12 cellular contexts compared by ENCODE assay signal in the genomic region with DNA sequence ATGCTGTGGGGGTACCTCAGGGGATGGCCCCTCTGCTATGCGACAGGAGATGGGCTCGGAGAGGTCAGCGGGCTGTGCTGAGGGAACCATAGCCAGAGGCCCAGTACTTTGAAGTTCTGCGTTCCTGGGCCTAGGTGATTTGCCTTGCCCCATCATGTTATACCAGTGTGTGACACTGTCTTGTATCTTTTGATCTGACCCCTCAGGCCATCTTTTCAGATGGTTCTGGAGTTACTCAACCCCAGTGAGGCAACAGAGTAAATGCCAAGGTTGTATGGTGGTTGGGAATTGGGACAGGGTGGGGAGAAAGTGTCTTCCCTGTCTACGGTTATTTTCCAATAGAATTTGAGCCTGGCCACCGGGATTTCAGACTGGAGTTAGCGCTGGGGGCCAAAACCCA.
"Had no signal": no experiment of that assay in that cellular context is flagged by ENCODE, and none has a peak within 500 bp of the region (broad histone marks: within the 10 kb centered on the region; RNA-seq: fewer than 3 reads in every experiment).

No MANE protein-coding gene starts in this region.

- H3K27me3 Mint-ChIP-seq: activated T-cell treated with anti-CD3 and anti-CD28 coated beads, Interleukin-2, amount 50 U/mL, for 24 hours; stimulated activated memory B cell treated with anti-CD40 and anti-IgM and Interleukin-4, amounts not matched to agents 10 μg/mL and 1 μg/mL and 100 μg/mL, for 72 hours had no signal

- H3K27ac ChIP-seq: cardiac muscle cell, heart left ventricle, pancreas, tibial artery, vagina had no signal

- H3K4me3 ChIP-seq: cardiac muscle cell, heart left ventricle, pancreas, tibial artery, vagina had no signal

- H3K4me1 ChIP-seq: pancreas, tibial artery had no signal

- ATAC-seq: heart left ventricle; left lobe of liver; pancreas; stimulated activated memory B cell treated with anti-CD40 and anti-IgM and Interleukin-4, amounts not matched to agents 10 μg/mL and 1 μg/mL and 100 μg/mL, for 72 hours had no signal

- H3K9me3 Mint-ChIP-seq: activated T-cell treated with anti-CD3 and anti-CD28 coated beads, Interleukin-2, amount 50 U/mL, for 24 hours; stimulated activated memory B cell treated with anti-CD40 and anti-IgM and Interleukin-4, amounts not matched to agents 10 μg/mL and 1 μg/mL and 100 μg/mL, for 72 hours had no signal

- H3K27ac Mint-ChIP-seq: activated T-cell treated with anti-CD3 and anti-CD28 coated beads, Interleukin-2, amount 50 U/mL, for 24 hours; stimulated activated memory B cell treated with anti-CD40 and anti-IgM and Interleukin-4, amounts not matched to agents 10 μg/mL and 1 μg/mL and 100 μg/mL, for 72 hours had no signal

- FAIRE-seq: pancreas had no signal

- H3K9me3 ChIP-seq: heart left ventricle, pancreas, tibial artery, vagina had no signal

- DNase-seq: activated CD4-positive, alpha-beta T cell treated with anti-CD3 and anti-CD28 coated beads, Interleukin-2, amount 50 U/mL, for 48 hours; activated naive CD4-positive, alpha-beta T cell treated with anti-CD3 and anti-CD28 coated beads, Interleukin-2, amount 50 U/mL, for 16 hours; activated T-cell treated with anti-CD3 and anti-CD28 coated beads, Interleukin-2, amount 50 U/mL, for 24 hours; foreskin melanocyte; heart left ventricle; pancreas; stimulated activated CD4-positive, alpha-beta T cell treated with anti-CD3 and anti-CD28 coated beads, Interleukin-2, amount 100 ng/mL, for 48 hours; tibial artery had no signal

- H3K27me3 ChIP-seq: cardiac muscle cell, heart left ventricle, pancreas, tibial artery, vagina had no signal

- H3K4me3 Mint-ChIP-seq: activated T-cell treated with anti-CD3 and anti-CD28 coated beads, Interleukin-2, amount 50 U/mL, for 24 hours; stimulated activated memory B cell treated with anti-CD40 and anti-IgM and Interleukin-4, amounts not matched to agents 10 μg/mL and 1 μg/mL and 100 μg/mL, for 72 hours had no signal
